ENCODE assay signal across 8 cellular contexts in the genomic region with DNA sequence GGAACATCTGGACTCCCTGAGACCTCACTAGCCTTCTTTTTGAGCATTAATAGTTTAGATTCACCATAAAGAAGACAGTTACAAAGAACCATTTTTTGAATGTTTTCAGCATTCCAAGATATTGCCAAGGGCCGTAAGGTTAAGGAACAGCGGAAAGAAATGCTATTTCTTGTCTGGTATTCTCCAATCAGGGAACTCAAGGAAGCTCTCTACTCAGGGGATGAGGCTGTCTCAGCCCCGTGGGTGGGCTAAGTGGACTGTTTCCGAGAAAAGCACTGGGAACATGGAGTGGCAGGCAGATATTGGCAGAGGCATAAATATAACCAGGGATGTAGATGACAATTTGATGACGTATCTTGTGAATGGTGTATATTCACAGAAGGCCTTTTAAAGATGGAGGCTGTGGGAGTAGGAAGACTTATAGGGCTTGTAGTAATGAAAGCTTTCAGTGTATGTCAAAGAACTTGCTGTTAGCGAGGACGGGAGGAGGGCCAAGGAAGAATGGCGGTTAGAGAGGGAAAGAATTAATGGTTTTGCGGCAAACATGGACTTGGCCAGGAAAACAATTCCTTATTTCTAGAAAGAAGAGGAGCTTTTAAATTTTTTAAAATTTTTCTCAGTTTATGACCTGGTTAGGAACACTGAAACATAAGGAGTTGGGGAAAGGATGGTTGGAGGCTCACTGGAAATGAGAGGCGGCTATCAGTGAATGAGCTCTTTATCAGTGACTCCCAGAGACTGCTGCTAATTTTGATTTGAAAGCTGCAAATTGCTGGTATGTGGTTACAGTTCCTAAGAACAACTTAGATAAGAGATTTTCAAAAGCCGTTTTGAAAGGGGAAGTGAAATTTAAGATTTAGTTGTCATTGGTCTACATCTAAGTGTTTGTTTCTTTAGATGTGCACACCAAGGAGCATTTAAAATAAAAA.
DNase-seq lines count a peak whose midpoint lies in the region; ATAC-seq and TF ChIP-seq lines count a peak whose summit lies in the region.

No MANE protein-coding gene starts in this region.

- 0 out of 2 replicates have a peak, but pooled peaks cover 6% of the 10 kb centered on the region for H3F3A ChIP-seq in MM.1S (ENCODE audit: insufficient read depth, low read length)

- H3K4me3 ChIP-seq in MM.1S (ENCODE audit: low read length): no peak overlapping the region
- H3K4me3 ChIP-seq in fibroblast of the aortic adventitia (ENCODE audit: low read depth, low read length): no peak overlapping the region

- no peaks in the 10 kb centered on the region for H3K79me2 ChIP-seq in MM.1S (ENCODE audit: low read length)

- no peaks in the 10 kb centered on the region for H3K9me3 ChIP-seq in MM.1S (replicated peaks; ENCODE audit: insufficient read depth, low read length)

- POLR2A ChIA-PET in GM10248 (lab: Yijun Ruan, JAX): interaction anchor here (1.0 kb wide), 1 partner anchor 13 kb away, joined by 3 read pairs; no protein-coding TSS in a partner anchor

- peaks cover 14% of the 10 kb centered on the region for H3K4me1 ChIP-seq in MM.1S (ENCODE audit: low read length)

- peaks cover 21% of the 10 kb centered on the region for H3K27me3 ChIP-seq in MM.1S (replicated peaks; ENCODE audit: insufficient read depth, low read length)

- no peak overlapping the region for H3K27ac Mint-ChIP-seq in activated naive CD4-positive, alpha-beta T cell treated with anti-CD3 and anti-CD28 coated beads, Interleukin-2, amount 50 U/mL, for 72 hours

- no peaks in the 10 kb centered on the region for H3K36me3 ChIP-seq in MM.1S (replicated peaks; ENCODE audit: insufficient read depth, low read length)

- peak; percentile 70 for DNase-seq in GM10248 (ENCODE audit: extremely low spot score)
- peak; percentile 75 for DNase-seq in MM.1S
- peak; percentile 61 for DNase-seq in fibroblast of the aortic adventitia (ENCODE audit: low read depth)
- DNase-seq in retina: no peak
- no peak for DNase-seq in activated naive CD4-positive, alpha-beta T cell treated with anti-CD3 and anti-CD28 coated beads, Interleukin-2, amount 50 U/mL, for 72 hours (ENCODE audit: low spot score in 2 of 2)
- no peak for DNase-seq in RKO (ENCODE audit: low spot score)
- DNase-seq in nucleus accumbens (lab: John Stamatoyannopoulos, UW): no peak

- H2AFZ ChIP-seq in MM.1S (ENCODE audit: low read length): no peak overlapping the region

- H3K9me2 ChIP-seq in MM.1S (replicated peaks; ENCODE audit: insufficient read depth, low read length): no peaks in the 10 kb centered on the region

- no peak overlapping the region for H3K9ac ChIP-seq in MM.1S (ENCODE audit: low read length)

- CTCF ChIA-PET in GM10248 (lab: Yijun Ruan, JAX): interaction anchor here (1.0 to 3.4 kb wide), 6 partner anchors 9 to 109 kb away, joined by 4 to 18 read pairs (median 5); no protein-coding TSS in a partner anchor

- H3K9me3 Mint-ChIP-seq in activated naive CD4-positive, alpha-beta T cell treated with anti-CD3 and anti-CD28 coated beads, Interleukin-2, amount 50 U/mL, for 72 hours: no peaks in the 10 kb centered on the region

- no peaks in the 10 kb centered on the region for H4K20me1 ChIP-seq in MM.1S (ENCODE audit: insufficient read depth, low read length)

- H3K4me2 ChIP-seq in MM.1S (ENCODE audit: low read depth, low read length): peak overlapping the region; percentile 30; the same call in 1 of the 2 replicates

- TF ChIP-seq CTCF in GM10248 (IDR thresholded peaks at IDR 0.05; ENCODE audit: control extremely low read depth, extremely low read depth, low read depth, missing control alignments) (no peak), MM.1S (IDR thresholded peaks at IDR 0.05; ENCODE audit: low read length) (no peak), fibroblast of the aortic adventitia (IDR thresholded peaks at IDR 0.05; ENCODE audit: insufficient read depth, low read length) (no peak)

- H3K27ac ChIP-seq in MM.1S (ENCODE audit: low read length): no peak overlapping the region

- ATAC-seq in GM21619 (IDR thresholded peaks at IDR 0.05; ENCODE audit: unreplicated experiment): peak; percentile 74
- no peak for ATAC-seq in activated naive CD4-positive, alpha-beta T cell treated with anti-CD3 and anti-CD28 coated beads, Interleukin-2, amount 50 U/mL, for 72 hours

- H3K36me3 Mint-ChIP-seq in activated naive CD4-positive, alpha-beta T cell treated with anti-CD3 and anti-CD28 coated beads, Interleukin-2, amount 50 U/mL, for 72 hours: no peaks in the 10 kb centered on the region

Comparison
In these comparisons a context has a peak if more than half of its experiments do, and no peak if none do; other contexts are left out.
1. DNase-seq: peak in GM10248 (single experiment), MM.1S (single experiment) and fibroblast of the aortic adventitia (single experiment); none in retina (single experiment), activated naive CD4-positive, alpha-beta T cell treated with anti-CD3 and anti-CD28 coated beads, Interleukin-2, amount 50 U/mL, for 72 hours (0 of 2), RKO (single experiment) and nucleus accumbens (0 of 56).